19 cellular contexts compared by ENCODE assay signal in genomic region chr2:65030481-65030880, GRCh38. TPM values are rescaled to one million over a fixed set of nuclear protein-coding genes. Genes with fewer than 3 reads are reported as not detected.
DNase-seq lines count a peak whose midpoint lies in the region; ATAC-seq and TF ChIP-seq lines count a peak whose summit lies in the region.
"Had no signal": no experiment of that assay in that cellular context is flagged by ENCODE, and none has a peak within 500 bp of the region (broad histone marks: within the 10 kb centered on the region; RNA-seq: fewer than 3 reads in every experiment).

No MANE protein-coding gene starts in this region.

- no peak overlapping the region for H3K4me3 ChIP-seq in KMS-11 (IDR thresholded peaks at IDR 0.05; ENCODE audit: insufficient read depth, low read depth, low read length)
- H3K4me3 ChIP-seq in vagina: no peak overlapping the region
- H3K4me3 ChIP-seq: body of pancreas, hepatocyte, upper lobe of left lung had no signal

- H3K27me3 Mint-ChIP-seq in activated CD4-positive, alpha-beta T cell treated with anti-CD3 and anti-CD28 coated beads, Interleukin-2, amount 10 ng/mL, durations not matched to agents 7 days and 5 days: no peaks in the 10 kb centered on the region
- no peaks in the 10 kb centered on the region for H3K27me3 Mint-ChIP-seq in activated B cell treated with CpG ODN at 0.5 μM for 24 hours
- no peaks in the 10 kb centered on the region for H3K27me3 Mint-ChIP-seq in stimulated activated memory B cell treated with anti-CD40 and anti-IgM and Interleukin-4, amounts not matched to agents 10 μg/mL and 1 μg/mL and 100 μg/mL, for 72 hours
- H3K27me3 Mint-ChIP-seq: activated CD8-positive, alpha-beta memory T cell treated with anti-CD3 and anti-CD28 coated beads, Interleukin-2, amount 10 ng/mL, durations not matched to agents 7 days and 5 days; CD4-positive, alpha-beta memory T cell had no signal

- H3K27ac Mint-ChIP-seq in activated CD4-positive, alpha-beta T cell treated with anti-CD3 and anti-CD28 coated beads, Interleukin-2, amount 10 ng/mL, durations not matched to agents 7 days and 5 days: peak overlapping the region; percentile 14
- H3K27ac Mint-ChIP-seq in activated B cell treated with CpG ODN at 0.5 μM for 24 hours: peak overlapping the region; percentile 86
- peak overlapping the region; percentile 43 for H3K27ac Mint-ChIP-seq in stimulated activated memory B cell treated with anti-CD40 and anti-IgM and Interleukin-4, amounts not matched to agents 10 μg/mL and 1 μg/mL and 100 μg/mL, for 72 hours
- H3K27ac Mint-ChIP-seq: activated CD8-positive, alpha-beta memory T cell treated with anti-CD3 and anti-CD28 coated beads, Interleukin-2, amount 10 ng/mL, durations not matched to agents 7 days and 5 days; activated naive CD4-positive, alpha-beta T cell treated with anti-CD3 and anti-CD28 coated beads for 36 hours had no signal

- no peak for DNase-seq in activated CD4-positive, alpha-beta T cell treated with anti-CD3 and anti-CD28 coated beads, Interleukin-2, amount 10 ng/mL, durations not matched to agents 7 days and 5 days
- DNase-seq in activated CD4-positive, alpha-beta T cell treated with anti-CD3 and anti-CD28 coated beads, Interleukin-2, amount 50 U/mL, for 1 hour: no peak
- DNase-seq in activated B cell treated with CpG ODN at 0.5 μM for 24 hours (no peak), foreskin keratinocyte (no peak), vagina (ENCODE audit: extremely low spot score in 2 of 2) (no peak)
- DNase-seq: activated CD8-positive, alpha-beta memory T cell treated with anti-CD3 and anti-CD28 coated beads, Interleukin-2, amount 10 ng/mL, durations not matched to agents 7 days and 5 days; activated naive CD4-positive, alpha-beta T cell treated with anti-CD3 and anti-CD28 coated beads for 36 hours; CD4-positive, alpha-beta memory T cell; DND-41; kidney glomerular epithelial cell; NCI-H187; stimulated activated CD4-positive, alpha-beta T cell treated with anti-CD3 and anti-CD28 coated beads, Interleukin-4, amount 100 ng/mL, for 24 hours; SW 1271; upper lobe of left lung had no signal

- H3K27ac ChIP-seq in KMS-11 (peak overlapping the region; percentile 63; the same call in 1 of the 2 replicates), foreskin keratinocyte (no peak overlapping the region), vagina (no peak overlapping the region)
- H3K27ac ChIP-seq: upper lobe of left lung had no signal

- H3K9ac ChIP-seq in KMS-11: no peak overlapping the region; the same call in 1 of the 2 replicates

- peaks cover 27% of the 10 kb centered on the region for H3K4me1 Mint-ChIP-seq in activated CD4-positive, alpha-beta T cell treated with anti-CD3 and anti-CD28 coated beads, Interleukin-2, amount 10 ng/mL, durations not matched to agents 7 days and 5 days
- peaks cover 76% of the 10 kb centered on the region for H3K4me1 Mint-ChIP-seq in activated B cell treated with CpG ODN at 0.5 μM for 24 hours
- H3K4me1 Mint-ChIP-seq in stimulated activated memory B cell treated with anti-CD40 and anti-IgM and Interleukin-4, amounts not matched to agents 10 μg/mL and 1 μg/mL and 100 μg/mL, for 72 hours: peaks cover 74% of the 10 kb centered on the region

- POLR2A ChIA-PET in activated CD4-positive, alpha-beta T cell treated with anti-CD3 and anti-CD28 coated beads, Interleukin-2, amount 10 ng/mL, durations not matched to agents 7 days and 5 days (lab: Charles Lee): no interaction called here
- POLR2A ChIA-PET in activated B cell treated with CpG ODN at 0.5 μM for 24 hours (lab: Charles Lee): interaction anchor here (0.6 to 4.0 kb wide), 22 partner anchors 11 to 506 kb away, joined by 3 to 80 read pairs (median 4); partner anchors contain the start of genes ACTR2, CEP68, RAB1A and SERTAD2

- intact Hi-C loops in activated B cell treated with CpG ODN at 0.5 μM for 24 hours (cut with micrococcal nuclease): loop anchor here (5.0 kb wide), 1 partner anchor 443 kb away; no protein-coding TSS in a partner anchor
- intact Hi-C loops in vagina (cut with DNase I): no loop called here

- ATAC-seq in activated B cell treated with CpG ODN at 0.5 μM for 24 hours (ENCODE audit: low read depth) (peak; percentile 19), foreskin keratinocyte (no peak), GM21786 (IDR thresholded peaks at IDR 0.05; ENCODE audit: unreplicated experiment) (no peak)
- peak; percentile 72 for ATAC-seq in stimulated activated memory B cell treated with anti-CD40 and anti-IgM and Interleukin-4, amounts not matched to agents 10 μg/mL and 1 μg/mL and 100 μg/mL, for 72 hours
- ATAC-seq: activated CD8-positive, alpha-beta memory T cell treated with anti-CD3 and anti-CD28 coated beads, Interleukin-2, amount 10 ng/mL, durations not matched to agents 7 days and 5 days had no signal

- TF ChIP-seq POLR2A in vagina (IDR thresholded peaks at IDR 0.05): no peak

- CTCF ChIA-PET in activated CD4-positive, alpha-beta T cell treated with anti-CD3 and anti-CD28 coated beads, Interleukin-2, amount 10 ng/mL, durations not matched to agents 7 days and 5 days (lab: Charles Lee): no interaction called here
- CTCF ChIA-PET in activated B cell treated with CpG ODN at 0.5 μM for 24 hours (lab: Charles Lee): interaction anchor here (0.9 to 14.3 kb wide), 8 partner anchors 13 to 114 kb away, joined by 3 to 186 read pairs (median 4); partner anchors contain the start of gene SLC1A4

- TF ChIP-seq CTCF in KMS-11 (conservative IDR thresholded peaks at IDR 0.05; ENCODE audit: low read depth, low read length) (no peak), activated B cell treated with CpG ODN at 0.5 μM for 24 hours (IDR thresholded peaks at IDR 0.05) (no peak), foreskin keratinocyte (conservative IDR thresholded peaks at IDR 0.05) (no peak), vagina (IDR thresholded peaks at IDR 0.05) (no peak)

- peak overlapping the region; percentile 95 for H3K4me2 ChIP-seq in KMS-11

- no peaks in the 10 kb centered on the region for H3K36me3 Mint-ChIP-seq in activated CD4-positive, alpha-beta T cell treated with anti-CD3 and anti-CD28 coated beads, Interleukin-2, amount 10 ng/mL, durations not matched to agents 7 days and 5 days (ENCODE audit: low read depth)
- peaks cover 12% of the 10 kb centered on the region for H3K36me3 Mint-ChIP-seq in activated B cell treated with CpG ODN at 0.5 μM for 24 hours (ENCODE audit: low read depth)
- H3K36me3 Mint-ChIP-seq in stimulated activated memory B cell treated with anti-CD40 and anti-IgM and Interleukin-4, amounts not matched to agents 10 μg/mL and 1 μg/mL and 100 μg/mL, for 72 hours: peaks cover 14% of the 10 kb centered on the region
- H3K36me3 Mint-ChIP-seq: activated CD8-positive, alpha-beta memory T cell treated with anti-CD3 and anti-CD28 coated beads, Interleukin-2, amount 10 ng/mL, durations not matched to agents 7 days and 5 days had no signal

- H4K20me1 ChIP-seq in KMS-11 (ENCODE audit: insufficient read depth): no peaks in the 10 kb centered on the region

- no peaks in the 10 kb centered on the region for H3K36me3 ChIP-seq in KMS-11 (ENCODE audit: insufficient read depth)
- no peaks in the 10 kb centered on the region for H3K36me3 ChIP-seq in vagina
- H3K36me3 ChIP-seq: upper lobe of left lung had no signal

- H3K27me3 ChIP-seq in KMS-11 (ENCODE audit: insufficient read depth, low read depth): no peaks in the 10 kb centered on the region
- no peaks in the 10 kb centered on the region for H3K27me3 ChIP-seq in foreskin keratinocyte
- no peaks in the 10 kb centered on the region for H3K27me3 ChIP-seq in vagina
- H3K27me3 ChIP-seq: body of pancreas, hepatocyte, upper lobe of left lung had no signal

- peak overlapping the region; percentile 22; the same call in 1 of the 2 replicates for H2AFZ ChIP-seq in KMS-11 (ENCODE audit: low read depth)
- H2AFZ ChIP-seq: hepatocyte had no signal

- H3K4me1 ChIP-seq in KMS-11 (ENCODE audit: low read depth, poor library complexity, severe bottlenecking) (peaks cover 76% of the 10 kb centered on the region), foreskin keratinocyte (no peaks in the 10 kb centered on the region), vagina (peaks cover 17% of the 10 kb centered on the region)

- H3K4me3 Mint-ChIP-seq in activated CD4-positive, alpha-beta T cell treated with anti-CD3 and anti-CD28 coated beads, Interleukin-2, amount 10 ng/mL, durations not matched to agents 7 days and 5 days: no peak overlapping the region
- H3K4me3 Mint-ChIP-seq in activated B cell treated with CpG ODN at 0.5 μM for 24 hours: peak overlapping the region; percentile 80
- peak overlapping the region; percentile 63 for H3K4me3 Mint-ChIP-seq in stimulated activated memory B cell treated with anti-CD40 and anti-IgM and Interleukin-4, amounts not matched to agents 10 μg/mL and 1 μg/mL and 100 μg/mL, for 72 hours
- H3K4me3 Mint-ChIP-seq: activated CD8-positive, alpha-beta memory T cell treated with anti-CD3 and anti-CD28 coated beads, Interleukin-2, amount 10 ng/mL, durations not matched to agents 7 days and 5 days; activated naive CD4-positive, alpha-beta T cell treated with anti-CD3 and anti-CD28 coated beads for 36 hours had no signal

- no peaks in the 10 kb centered on the region for H3K9me3 ChIP-seq in vagina
- H3K9me3 ChIP-seq: body of pancreas, upper lobe of left lung had no signal

- H3K79me2 ChIP-seq in KMS-11 (ENCODE audit: insufficient read depth, low read depth): no peaks in the 10 kb centered on the region
- H3K79me2 ChIP-seq: hepatocyte had no signal

- H3K9me3 Mint-ChIP-seq in activated CD4-positive, alpha-beta T cell treated with anti-CD3 and anti-CD28 coated beads, Interleukin-2, amount 10 ng/mL, durations not matched to agents 7 days and 5 days: no peaks in the 10 kb centered on the region
- no peaks in the 10 kb centered on the region for H3K9me3 Mint-ChIP-seq in activated B cell treated with CpG ODN at 0.5 μM for 24 hours
- H3K9me3 Mint-ChIP-seq in stimulated activated memory B cell treated with anti-CD40 and anti-IgM and Interleukin-4, amounts not matched to agents 10 μg/mL and 1 μg/mL and 100 μg/mL, for 72 hours: no peaks in the 10 kb centered on the region
- H3K9me3 Mint-ChIP-seq: activated naive CD4-positive, alpha-beta T cell treated with anti-CD3 and anti-CD28 coated beads for 36 hours; CD4-positive, alpha-beta memory T cell had no signal

RNA-seq across cellular contexts. Expression of gene CEP68, which starts 25.7 kb away (rescaled TPM):
- 1 to 10 TPM; 9.0 to 9.2 TPM for total RNA-seq in activated CD4-positive, alpha-beta T cell treated with anti-CD3 and anti-CD28 coated beads, Interleukin-2, amount 10 ng/mL, durations not matched to agents 7 days and 5 days
- total RNA-seq in activated B cell treated with CpG ODN at 0.5 μM for 24 hours (16.6 and 17.9 TPM in 2 replicates), foreskin keratinocyte (5.4 and 5.8 TPM in 2 replicates), vagina (25.0 TPM)
- 4.2 and 4.7 TPM in 2 replicates for polyA plus RNA-seq in foreskin keratinocyte

RNA-seq across cellular contexts. Expression of gene SLC1A4, which starts 41.3 kb away (rescaled TPM):
- total RNA-seq in activated CD4-positive, alpha-beta T cell treated with anti-CD3 and anti-CD28 coated beads, Interleukin-2, amount 10 ng/mL, durations not matched to agents 7 days and 5 days: 10 to 100 TPM; 50.1 to 54.6 TPM
- 32.1 and 35.4 TPM in 2 replicates for total RNA-seq in activated B cell treated with CpG ODN at 0.5 μM for 24 hours
- total RNA-seq in foreskin keratinocyte: 1.0 and 20.2 TPM in 2 replicates
- polyA plus RNA-seq in foreskin keratinocyte: 0.52 and 12.3 TPM in 2 replicates
- total RNA-seq in vagina: 11.5 TPM

Comparison
In these comparisons a context has a peak if more than half of its experiments do, and no peak if none do; other contexts are left out.
1. H3K27ac Mint-ChIP-seq: peak in every context shown above with its lines; median percentile 86 in activated B cell treated with CpG ODN at 0.5 μM for 24 hours; 43 in stimulated activated memory B cell treated with anti-CD40 and anti-IgM and Interleukin-4, amounts not matched to agents 10 μg/mL and 1 μg/mL and 100 μg/mL, for 72 hours; 14 in activated CD4-positive, alpha-beta T cell treated with anti-CD3 and anti-CD28 coated beads, Interleukin-2, amount 10 ng/mL, durations not matched to agents 7 days and 5 days.
2. ATAC-seq: peak in activated B cell treated with CpG ODN at 0.5 μM for 24 hours (single experiment) and stimulated activated memory B cell treated with anti-CD40 and anti-IgM and Interleukin-4, amounts not matched to agents 10 μg/mL and 1 μg/mL and 100 μg/mL, for 72 hours (single experiment); none in foreskin keratinocyte (single experiment) and GM21786 (single experiment).